12 cellular contexts compared by ENCODE assay signal in genomic region chr15:31398677-31399260, GRCh38.
DNase-seq lines count a peak whose midpoint lies in the region; ATAC-seq, FAIRE-seq and TF ChIP-seq lines count a peak whose summit lies in the region.
"Had no signal": no experiment of that assay in that cellular context is flagged by ENCODE, and none has a peak within 500 bp of the region (broad histone marks: within the 10 kb centered on the region; RNA-seq: fewer than 3 reads in every experiment).

No MANE protein-coding gene starts in this region.

- peaks cover 3 to 67% of the 10 kb centered on the region in 2 experiments; a peak in 2 of 4 replicates for H3K4me1 ChIP-seq in SK-N-SH (ENCODE audit: control insufficient read depth in 1 of 2, insufficient read depth in 2 of 2, low read depth in 1 of 2, low read length in 1 of 2)
- peaks cover 15% of the 10 kb centered on the region for H3K4me1 ChIP-seq in CD8-positive, alpha-beta memory T cell (ENCODE audit: insufficient read depth, low read length)

- TF ChIP-seq RAD21 in SK-N-SH (IDR thresholded peaks at IDR 0.05; ENCODE audit: low read length) = no peak

- no peaks in the 10 kb centered on the region for H3K27me3 Mint-ChIP-seq in activated CD8-positive, alpha-beta T cell treated with anti-CD3 and anti-CD28 coated beads, Interleukin-2, amount 10 ng/mL, durations not matched to agents 7 days and 5 days (ENCODE audit: low read depth)
- H3K27me3 Mint-ChIP-seq in CD8-positive, alpha-beta memory T cell = no peaks in the 10 kb centered on the region
- H3K27me3 Mint-ChIP-seq: CD4-positive, alpha-beta memory T cell had no signal

- H3K4me1 Mint-ChIP-seq in activated CD8-positive, alpha-beta T cell treated with anti-CD3 and anti-CD28 coated beads, Interleukin-2, amount 10 ng/mL, durations not matched to agents 7 days and 5 days (ENCODE audit: low read depth) = peaks cover 50% of the 10 kb centered on the region
- peaks cover 23 to 60% (median 28%) of the 10 kb centered on the region in 3 donors for H3K4me1 Mint-ChIP-seq in CD8-positive, alpha-beta memory T cell

- no peak overlapping the region for H3K4me2 ChIP-seq in SK-N-SH

- DNase-seq in Right ventricle myocardium superior (peak; percentile 43), cardiac septum (ENCODE audit: low spot score) (no peak), iPS-NIHi7 (ENCODE audit: extremely low spot score) (peak; percentile 15), urothelium cell line (ENCODE audit: low spot score) (peak; percentile 4), hypothalamus (lab: John Stamatoyannopoulos, UW) (no peak), SK-N-SH (no peak)
- DNase-seq in activated CD8-positive, alpha-beta T cell treated with anti-CD3 and anti-CD28 coated beads, Interleukin-2, amount 10 ng/mL, durations not matched to agents 7 days and 5 days = no peak
- no peak for DNase-seq in CD8-positive, alpha-beta memory T cell
- DNase-seq: activated CD8-positive, alpha-beta memory T cell treated with anti-CD3 and anti-CD28 coated beads, Interleukin-2, amount 50 U/mL, for 4 hours; CD4-positive, alpha-beta memory T cell; OCI-M1; stimulated activated naive CD4-positive, alpha-beta T cell treated with Interleukin-2 at 50 U/mL for 16 hours had no signal

- WGBS in SK-N-SH (ENCODE audit: low lambda C conversion rate) = 70% methylated on average over 5 of the region's 9 CpGs

- peaks cover 4% of the 10 kb centered on the region for H3F3A ChIP-seq in SK-N-SH (replicated peaks; ENCODE audit: insufficient read depth)

- CTCF ChIA-PET in activated CD8-positive, alpha-beta T cell treated with anti-CD3 and anti-CD28 coated beads, Interleukin-2, amount 10 ng/mL, durations not matched to agents 7 days and 5 days (lab: Charles Lee) = interaction anchor here (0.9 to 3.5 kb wide), 10 partner anchors 8 to 90 kb away, joined by 3 to 23 read pairs (median 6); no protein-coding TSS in a partner anchor
- CTCF ChIA-PET in SK-N-SH (lab: Yijun Ruan, JAX) = interaction anchor here (1.2 to 4.2 kb wide), 6 partner anchors 33 to 183 kb away, joined by 3 to 28 read pairs (median 10); no protein-coding TSS in a partner anchor
- CTCF ChIA-PET in CD8-positive, alpha-beta memory T cell (lab: Charles Lee) = interaction anchor here (0.8 to 4.2 kb wide), 8 partner anchors 9 to 92 kb away, joined by 3 to 18 read pairs (median 4); no protein-coding TSS in a partner anchor

- no peaks in the 10 kb centered on the region for H3K36me3 ChIP-seq in SK-N-SH (replicated peaks in 1 of 2; ENCODE audit: control insufficient read depth in 1 of 2, insufficient read depth in 2 of 2, low read length in 1 of 2)
- no peaks in the 10 kb centered on the region for H3K36me3 ChIP-seq in CD8-positive, alpha-beta memory T cell (ENCODE audit: insufficient read depth, low read length)

- H3K36me3 Mint-ChIP-seq in activated CD8-positive, alpha-beta T cell treated with anti-CD3 and anti-CD28 coated beads, Interleukin-2, amount 10 ng/mL, durations not matched to agents 7 days and 5 days (ENCODE audit: low read depth) = no peaks in the 10 kb centered on the region
- H3K36me3 Mint-ChIP-seq in CD8-positive, alpha-beta memory T cell = peaks cover 0 to 2% (median 0%) of the 10 kb centered on the region in 3 donors
- H3K36me3 Mint-ChIP-seq: CD4-positive, alpha-beta memory T cell had no signal

- H3K9ac ChIP-seq in SK-N-SH = no peak overlapping the region

- POLR2A ChIA-PET in activated CD8-positive, alpha-beta T cell treated with anti-CD3 and anti-CD28 coated beads, Interleukin-2, amount 10 ng/mL, durations not matched to agents 7 days and 5 days (lab: Charles Lee) = interaction anchor here (0.9 to 2.5 kb wide), 3 partner anchors 33 to 84 kb away, joined by 3 to 19 read pairs (median 8); no protein-coding TSS in a partner anchor
- POLR2A ChIA-PET in SK-N-SH (lab: Yijun Ruan, JAX) = interaction anchor here (1.1 to 2.2 kb wide), 8 partner anchors 11 to 73 kb away, joined by 3 to 8 read pairs (median 4); partner anchors contain the start of gene KLF13
- POLR2A ChIA-PET in CD8-positive, alpha-beta memory T cell (lab: Charles Lee) = interaction anchor here (1.4 to 3.5 kb wide), 2 partner anchors 36 to 38 kb away, joined by 3 to 12 read pairs; no protein-coding TSS in a partner anchor

- no peak overlapping the region for H2AFZ ChIP-seq in SK-N-SH (ENCODE audit: low read depth)

- no peak for FAIRE-seq in urothelium cell line (lab: Jason Lieb, UNC)

- H3K9me2 ChIP-seq in SK-N-SH = no peaks in the 10 kb centered on the region

- H3K9me3 ChIP-seq in SK-N-SH = no peaks in the 10 kb centered on the region
- H3K9me3 ChIP-seq in CD8-positive, alpha-beta memory T cell (ENCODE audit: low read length) = no peaks in the 10 kb centered on the region

- no peak for TF ChIP-seq EP300 in SK-N-SH (IDR thresholded peaks at IDR 0.05; ENCODE audit: borderline replicate concordance in 1 of 2, low read depth in 1 of 2, low read length in 1 of 2)

- peak overlapping the region; percentile 52 for H3K27ac Mint-ChIP-seq in activated CD8-positive, alpha-beta T cell treated with anti-CD3 and anti-CD28 coated beads, Interleukin-2, amount 10 ng/mL, durations not matched to agents 7 days and 5 days
- H3K27ac Mint-ChIP-seq in CD8-positive, alpha-beta memory T cell = peak overlapping the region in 2 of 8 donors; percentile 11 to 21

- no peak for TF ChIP-seq CTCF in SK-N-SH (IDR thresholded peaks at IDR 0.05)

- peak overlapping the region in 1 of 2 experiments; percentile 98; a peak in 2 of 4 replicates for H3K27ac ChIP-seq in SK-N-SH (ENCODE audit: low read depth in 2 of 2, low read length in 1 of 2)
- no peak overlapping the region for H3K27ac ChIP-seq in CD8-positive, alpha-beta memory T cell (ENCODE audit: low read depth, low read length)

- no peaks in the 10 kb centered on the region for H3K9me3 Mint-ChIP-seq in activated CD8-positive, alpha-beta T cell treated with anti-CD3 and anti-CD28 coated beads, Interleukin-2, amount 10 ng/mL, durations not matched to agents 7 days and 5 days (ENCODE audit: insufficient read depth)
- no peaks in the 10 kb centered on the region for H3K9me3 Mint-ChIP-seq in CD8-positive, alpha-beta memory T cell
- H3K9me3 Mint-ChIP-seq: CD4-positive, alpha-beta memory T cell had no signal

- H3K79me2 ChIP-seq in SK-N-SH (ENCODE audit: insufficient read depth) = no peaks in the 10 kb centered on the region

- ATAC-seq in Right ventricle myocardium superior (ENCODE audit: poor library complexity) = no peak
- peak; percentile 62 for ATAC-seq in activated CD8-positive, alpha-beta T cell treated with anti-CD3 and anti-CD28 coated beads, Interleukin-2, amount 10 ng/mL, durations not matched to agents 7 days and 5 days

- H3K27me3 ChIP-seq in SK-N-SH (ENCODE audit: insufficient read depth) = no peaks in the 10 kb centered on the region
- H3K27me3 ChIP-seq in CD8-positive, alpha-beta memory T cell (ENCODE audit: insufficient read depth, low read length, poor library complexity, severe bottlenecking) = no peaks in the 10 kb centered on the region

- no peaks in the 10 kb centered on the region for H4K20me1 ChIP-seq in SK-N-SH (ENCODE audit: insufficient read depth)

- H3K4me3 Mint-ChIP-seq in activated CD8-positive, alpha-beta T cell treated with anti-CD3 and anti-CD28 coated beads, Interleukin-2, amount 10 ng/mL, durations not matched to agents 7 days and 5 days = no peak overlapping the region
- H3K4me3 Mint-ChIP-seq in CD8-positive, alpha-beta memory T cell = peak overlapping the region in 1 of 7 donors; percentile 12

- no peak overlapping the region for H3K4me3 ChIP-seq in SK-N-SH (ENCODE audit: low read depth in 2 of 2, low read length in 1 of 2)
- no peak overlapping the region for H3K4me3 ChIP-seq in CD8-positive, alpha-beta memory T cell (ENCODE audit: low read length)

- intact Hi-C loops in Right ventricle myocardium superior (cut with DNase I) (no loop called here), cardiac septum (cut with DNase I) (loop anchor here (10.0 kb wide), 1 partner anchor 404 kb away; the partner anchor contains the start of gene MTMR10)

TF ChIP-seq in SK-N-SH, 30 proteins besides CTCF, POLR2A, EP300 and RAD21:
- no peak for TF ChIP-seq RCOR1 (IDR thresholded peaks at IDR 0.05; ENCODE audit: low read length)
- TF ChIP-seq TEAD4 (IDR thresholded peaks at IDR 0.05; ENCODE audit: borderline replicate concordance, insufficient read depth) = no peak
- TF ChIP-seq CHD2 (IDR thresholded peaks at IDR 0.05; ENCODE audit: low read length, partially characterized antibody) = no peak
- TF ChIP-seq MAX (IDR thresholded peaks at IDR 0.05; ENCODE audit: low read depth) = no peak
- TF ChIP-seq TAF1 (IDR thresholded peaks at IDR 0.05; ENCODE audit: borderline replicate concordance, low read depth, low read length) = no peak
- TF ChIP-seq SIN3A (IDR thresholded peaks at IDR 0.05; ENCODE audit: borderline replicate concordance, low read depth, low read length) = no peak
- no peak for TF ChIP-seq GABPA (IDR thresholded peaks at IDR 0.05; ENCODE audit: low read depth)
- TF ChIP-seq NFIC (IDR thresholded peaks at IDR 0.05; ENCODE audit: borderline replicate concordance) = no peak
- TF ChIP-seq, protein P1, sequence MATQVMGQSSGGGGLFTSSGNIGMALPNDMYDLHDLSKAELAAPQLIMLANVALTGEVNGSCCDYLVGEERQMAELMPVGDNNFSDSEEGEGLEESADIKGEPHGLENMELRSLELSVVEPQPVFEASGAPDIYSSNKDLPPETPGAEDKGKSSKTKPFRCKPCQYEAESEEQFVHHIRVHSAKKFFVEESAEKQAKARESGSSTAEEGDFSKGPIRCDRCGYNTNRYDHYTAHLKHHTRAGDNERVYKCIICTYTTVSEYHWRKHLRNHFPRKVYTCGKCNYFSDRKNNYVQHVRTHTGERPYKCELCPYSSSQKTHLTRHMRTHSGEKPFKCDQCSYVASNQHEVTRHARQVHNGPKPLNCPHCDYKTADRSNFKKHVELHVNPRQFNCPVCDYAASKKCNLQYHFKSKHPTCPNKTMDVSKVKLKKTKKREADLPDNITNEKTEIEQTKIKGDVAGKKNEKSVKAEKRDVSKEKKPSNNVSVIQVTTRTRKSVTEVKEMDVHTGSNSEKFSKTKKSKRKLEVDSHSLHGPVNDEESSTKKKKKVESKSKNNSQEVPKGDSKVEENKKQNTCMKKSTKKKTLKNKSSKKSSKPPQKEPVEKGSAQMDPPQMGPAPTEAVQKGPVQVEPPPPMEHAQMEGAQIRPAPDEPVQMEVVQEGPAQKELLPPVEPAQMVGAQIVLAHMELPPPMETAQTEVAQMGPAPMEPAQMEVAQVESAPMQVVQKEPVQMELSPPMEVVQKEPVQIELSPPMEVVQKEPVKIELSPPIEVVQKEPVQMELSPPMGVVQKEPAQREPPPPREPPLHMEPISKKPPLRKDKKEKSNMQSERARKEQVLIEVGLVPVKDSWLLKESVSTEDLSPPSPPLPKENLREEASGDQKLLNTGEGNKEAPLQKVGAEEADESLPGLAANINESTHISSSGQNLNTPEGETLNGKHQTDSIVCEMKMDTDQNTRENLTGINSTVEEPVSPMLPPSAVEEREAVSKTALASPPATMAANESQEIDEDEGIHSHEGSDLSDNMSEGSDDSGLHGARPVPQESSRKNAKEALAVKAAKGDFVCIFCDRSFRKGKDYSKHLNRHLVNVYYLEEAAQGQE (IDR thresholded peaks at IDR 0.05; ENCODE audit: low read depth, low read length) = no peak
TF ChIP-seq in SK-N-SH: peak in this region for 0.

Comparison
In these comparisons a context has a peak if more than half of its experiments do, and no peak if none do; other contexts are left out.
1. DNase-seq: peak in Right ventricle myocardium superior (single experiment), iPS-NIHi7 (single experiment) and urothelium cell line (single experiment); none in cardiac septum (single experiment), activated CD8-positive, alpha-beta T cell treated with anti-CD3 and anti-CD28 coated beads, Interleukin-2, amount 10 ng/mL, durations not matched to agents 7 days and 5 days (single experiment), hypothalamus (0 of 51), SK-N-SH (single experiment) and CD8-positive, alpha-beta memory T cell (0 of 5).